In genomic region chr1:46807046-46807972, GRCh38 we compare ENCODE assay signal across 1 cellular context.
TF ChIP-seq lines count a peak whose summit lies in the region.

No MANE protein-coding gene starts in this region.

TF ChIP-seq in HepG2, 621 proteins besides CTCF, POLR2A, EP300 and RAD21:
- TF ChIP-seq KDM6A (CRISPR knock-in tag; IDR thresholded peaks at IDR 0.05; ENCODE audit: low read depth) (no peak), BHLHE40 (IDR thresholded peaks at IDR 0.05; ENCODE audit: low read length) (no peak), PRDM10 (CRISPR knock-in tag; IDR thresholded peaks at IDR 0.05; ENCODE audit: low read depth) (no peak), ZNF691 (CRISPR knock-in tag; IDR thresholded peaks at IDR 0.05; ENCODE audit: borderline replicate concordance, low read depth) (no peak), ZNF646 (CRISPR knock-in tag; IDR thresholded peaks at IDR 0.05) (no peak), HMGXB3 (CRISPR knock-in tag; IDR thresholded peaks at IDR 0.05; ENCODE audit: borderline replicate concordance) (no peak), ZNF629 (CRISPR knock-in tag; conservative IDR thresholded peaks at IDR 0.05) (no peak), MZF1 (CRISPR knock-in tag; IDR thresholded peaks at IDR 0.05; ENCODE audit: borderline replicate concordance) (no peak), ZNF605 (CRISPR knock-in tag; IDR thresholded peaks at IDR 0.05) (no peak), MIER3 (CRISPR knock-in tag; IDR thresholded peaks at IDR 0.05; ENCODE audit: borderline replicate concordance) (no peak), SOX13 (IDR thresholded peaks at IDR 0.05) (no peak), SOX13 (CRISPR knock-in tag; conservative IDR thresholded peaks at IDR 0.05 in 1 of 2, IDR thresholded peaks at IDR 0.05 in 1 of 2) (no peak), SRSF1 (optimal IDR thresholded peaks at IDR 0.05; ENCODE audit: low read depth, low read length) (no peak), MAX (IDR thresholded peaks at IDR 0.05) (no peak), ZNF253 (CRISPR knock-in tag; IDR thresholded peaks at IDR 0.05; ENCODE audit: borderline replicate concordance) (no peak)
- TF ChIP-seq, protein P1, sequence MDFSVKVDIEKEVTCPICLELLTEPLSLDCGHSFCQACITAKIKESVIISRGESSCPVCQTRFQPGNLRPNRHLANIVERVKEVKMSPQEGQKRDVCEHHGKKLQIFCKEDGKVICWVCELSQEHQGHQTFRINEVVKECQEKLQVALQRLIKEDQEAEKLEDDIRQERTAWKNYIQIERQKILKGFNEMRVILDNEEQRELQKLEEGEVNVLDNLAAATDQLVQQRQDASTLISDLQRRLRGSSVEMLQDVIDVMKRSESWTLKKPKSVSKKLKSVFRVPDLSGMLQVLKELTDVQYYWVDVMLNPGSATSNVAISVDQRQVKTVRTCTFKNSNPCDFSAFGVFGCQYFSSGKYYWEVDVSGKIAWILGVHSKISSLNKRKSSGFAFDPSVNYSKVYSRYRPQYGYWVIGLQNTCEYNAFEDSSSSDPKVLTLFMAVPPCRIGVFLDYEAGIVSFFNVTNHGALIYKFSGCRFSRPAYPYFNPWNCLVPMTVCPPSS (IDR thresholded peaks at IDR 0.05), result no peak
- TF ChIP-seq, protein P2, sequence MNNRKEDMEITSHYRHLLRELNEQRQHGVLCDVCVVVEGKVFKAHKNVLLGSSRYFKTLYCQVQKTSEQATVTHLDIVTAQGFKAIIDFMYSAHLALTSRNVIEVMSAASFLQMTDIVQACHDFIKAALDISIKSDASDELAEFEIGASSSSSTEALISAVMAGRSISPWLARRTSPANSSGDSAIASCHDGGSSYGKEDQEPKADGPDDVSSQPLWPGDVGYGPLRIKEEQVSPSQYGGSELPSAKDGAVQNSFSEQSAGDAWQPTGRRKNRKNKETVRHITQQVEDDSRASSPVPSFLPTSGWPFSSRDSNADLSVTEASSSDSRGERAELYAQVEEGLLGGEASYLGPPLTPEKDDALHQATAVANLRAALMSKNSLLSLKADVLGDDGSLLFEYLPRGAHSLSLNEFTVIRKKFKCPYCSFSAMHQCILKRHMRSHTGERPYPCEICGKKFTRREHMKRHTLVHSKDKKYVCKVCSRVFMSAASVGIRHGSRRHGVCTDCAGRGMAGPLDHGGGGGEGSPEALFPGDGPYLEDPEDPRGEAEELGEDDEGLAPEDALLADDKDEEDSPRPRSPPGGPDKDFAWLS (CRISPR knock-in tag; IDR thresholded peaks at IDR 0.05; ENCODE audit: borderline replicate concordance), result no peak
- TF ChIP-seq, protein P3, sequence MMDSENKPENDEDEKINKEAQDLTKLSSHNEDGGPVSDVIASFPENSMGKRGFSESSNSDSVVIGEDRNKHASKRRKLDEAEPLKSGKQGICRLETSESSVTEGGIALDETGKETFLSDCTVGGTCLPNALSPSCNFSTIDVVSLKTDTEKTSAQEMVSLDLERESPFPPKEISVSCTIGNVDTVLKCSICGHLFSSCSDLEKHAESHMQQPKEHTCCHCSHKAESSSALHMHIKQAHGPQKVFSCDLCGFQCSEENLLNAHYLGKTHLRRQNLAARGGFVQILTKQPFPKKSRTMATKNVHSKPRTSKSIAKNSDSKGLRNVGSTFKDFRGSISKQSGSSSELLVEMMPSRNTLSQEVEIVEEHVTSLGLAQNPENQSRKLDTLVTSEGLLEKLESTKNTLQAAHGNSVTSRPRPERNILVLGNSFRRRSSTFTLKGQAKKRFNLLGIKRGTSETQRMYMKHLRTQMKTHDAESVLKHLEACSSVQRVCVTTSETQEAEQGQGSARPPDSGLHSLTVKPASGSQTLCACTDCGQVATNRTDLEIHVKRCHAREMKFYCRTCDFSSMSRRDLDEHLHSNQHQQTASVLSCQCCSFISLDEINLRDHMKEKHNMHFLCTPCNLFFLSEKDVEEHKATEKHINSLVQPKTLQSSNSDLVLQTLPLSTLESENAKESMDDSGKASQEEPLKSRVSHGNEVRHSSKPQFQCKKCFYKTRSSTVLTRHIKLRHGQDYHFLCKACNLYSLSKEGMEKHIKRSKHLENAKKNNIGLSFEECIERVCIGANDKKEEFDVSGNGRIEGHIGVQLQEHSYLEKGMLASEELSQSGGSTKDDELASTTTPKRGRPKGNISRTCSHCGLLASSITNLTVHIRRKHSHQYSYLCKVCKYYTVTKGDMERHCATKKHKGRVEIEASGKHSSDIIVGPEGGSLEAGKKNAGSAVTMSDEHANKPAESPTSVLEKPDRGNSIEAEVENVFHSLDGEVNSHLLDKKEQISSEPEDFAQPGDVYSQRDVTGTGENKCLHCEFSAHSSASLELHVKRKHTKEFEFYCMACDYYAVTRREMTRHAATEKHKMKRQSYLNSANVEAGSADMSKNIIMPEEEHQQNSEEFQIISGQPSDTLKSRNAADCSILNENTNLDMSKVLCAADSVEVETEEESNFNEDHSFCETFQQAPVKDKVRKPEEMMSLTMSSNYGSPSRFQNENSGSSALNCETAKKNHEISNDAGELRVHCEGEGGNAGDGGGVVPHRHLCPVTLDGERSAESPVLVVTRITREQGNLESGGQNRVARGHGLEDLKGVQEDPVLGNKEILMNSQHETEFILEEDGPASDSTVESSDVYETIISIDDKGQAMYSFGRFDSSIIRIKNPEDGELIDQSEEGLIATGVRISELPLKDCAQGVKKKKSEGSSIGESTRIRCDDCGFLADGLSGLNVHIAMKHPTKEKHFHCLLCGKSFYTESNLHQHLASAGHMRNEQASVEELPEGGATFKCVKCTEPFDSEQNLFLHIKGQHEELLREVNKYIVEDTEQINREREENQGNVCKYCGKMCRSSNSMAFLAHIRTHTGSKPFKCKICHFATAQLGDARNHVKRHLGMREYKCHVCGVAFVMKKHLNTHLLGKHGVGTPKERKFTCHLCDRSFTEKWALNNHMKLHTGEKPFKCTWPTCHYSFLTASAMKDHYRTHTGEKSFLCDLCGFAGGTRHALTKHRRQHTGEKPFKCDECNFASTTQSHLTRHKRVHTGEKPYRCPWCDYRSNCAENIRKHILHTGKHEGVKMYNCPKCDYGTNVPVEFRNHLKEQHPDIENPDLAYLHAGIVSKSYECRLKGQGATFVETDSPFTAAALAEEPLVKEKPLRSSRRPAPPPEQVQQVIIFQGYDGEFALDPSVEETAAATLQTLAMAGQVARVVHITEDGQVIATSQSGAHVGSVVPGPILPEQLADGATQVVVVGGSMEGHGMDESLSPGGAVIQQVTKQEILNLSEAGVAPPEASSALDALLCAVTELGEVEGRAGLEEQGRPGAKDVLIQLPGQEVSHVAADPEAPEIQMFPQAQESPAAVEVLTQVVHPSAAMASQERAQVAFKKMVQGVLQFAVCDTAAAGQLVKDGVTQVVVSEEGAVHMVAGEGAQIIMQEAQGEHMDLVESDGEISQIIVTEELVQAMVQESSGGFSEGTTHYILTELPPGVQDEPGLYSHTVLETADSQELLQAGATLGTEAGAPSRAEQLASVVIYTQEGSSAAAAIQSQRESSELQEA (CRISPR knock-in tag; IDR thresholded peaks at IDR 0.05; ENCODE audit: not compliant biosample characterization), result no peak
